In genomic region chr15:78811825-78812183, GRCh38 we compare ENCODE assay signal across 8 cellular contexts. TPM values are rescaled to one million over a fixed set of nuclear protein-coding genes. Genes with fewer than 3 reads are reported as not detected.
DNase-seq lines count a peak whose midpoint lies in the region; ATAC-seq and TF ChIP-seq lines count a peak whose summit lies in the region.

No MANE protein-coding gene starts in this region.

- no peaks in the 10 kb centered on the region for H3K9me2 ChIP-seq in hepatocyte (replicated peaks; ENCODE audit: insufficient read depth)

- peak overlapping the region; percentile 52; the same call in 1 of the 2 replicates for H3K27ac ChIP-seq in VCaP
- H3K27ac ChIP-seq in hepatocyte = peak overlapping the region; percentile 90
- H3K27ac ChIP-seq in subcutaneous abdominal adipose tissue (ENCODE audit: low read depth, low read length) = peak overlapping the region; percentile 41

- peaks cover 3% of the 10 kb centered on the region for H4K20me1 ChIP-seq in hepatocyte (ENCODE audit: insufficient read depth, poor library complexity, severe bottlenecking)

- H3K4me1 ChIP-seq in hepatocyte (ENCODE audit: insufficient read depth) (peaks cover 6% of the 10 kb centered on the region), subcutaneous abdominal adipose tissue (ENCODE audit: control insufficient read depth in 5 of 5, insufficient read depth in 5 of 5, low read length in 5 of 5) (peaks cover 0 to 28% (median 18%) of the 10 kb centered on the region in 5 donors)

- peak overlapping the region; percentile 84 for H2AFZ ChIP-seq in hepatocyte

- H3K9ac ChIP-seq in subcutaneous abdominal adipose tissue (ENCODE audit: low read length in 5 of 5) = peak overlapping the region; percentile 48 to 89 (median 72)

- H3K27me3 ChIP-seq in hepatocyte (no peaks in the 10 kb centered on the region), subcutaneous abdominal adipose tissue (ENCODE audit: control insufficient read depth in 5 of 5, insufficient read depth in 4 of 5, low read length in 5 of 5) (no peaks in the 10 kb centered on the region)

- peaks cover 16% of the 10 kb centered on the region for H3K79me2 ChIP-seq in hepatocyte

- peak overlapping the region; percentile 98 for H3K4me2 ChIP-seq in hepatocyte

- H3K9me3 ChIP-seq in hepatocyte (ENCODE audit: low read depth) (no peaks in the 10 kb centered on the region), subcutaneous abdominal adipose tissue (ENCODE audit: control insufficient read depth in 5 of 5, low read length in 5 of 5) (peaks cover 0 to 7% (median 0%) of the 10 kb centered on the region in 5 donors)

- DNase-seq in NCI-H2227 (lab: John Stamatoyannopoulos, UW; ENCODE audit: unreplicated experiment) (peak; percentile 40), NCI-H2227 treated with DMSO at 0.1 percent for 48 hours (lab: John Stamatoyannopoulos, UW) (no peak), hepatocyte (ENCODE audit: low spot score) (no peak), GM20000 (ENCODE audit: low spot score) (no peak)
- no peak for DNase-seq in NK-92 treated with Interleukin-12 subunit alpha and Interleukin-12 subunit beta, amount 100 ng/mL, for 24 hours (lab: John Stamatoyannopoulos, UW)

- H3K36me3 ChIP-seq in hepatocyte (replicated peaks; ENCODE audit: insufficient read depth, low read depth) (no peaks in the 10 kb centered on the region), subcutaneous abdominal adipose tissue (ENCODE audit: control insufficient read depth in 5 of 5, insufficient read depth in 5 of 5, low read length in 5 of 5) (no peaks in the 10 kb centered on the region)

- TF ChIP-seq CTCF in VCaP (conservative IDR thresholded peaks at IDR 0.05) = peak; percentile 51; the same call in 1 of the 2 replicates
- no peak for TF ChIP-seq CTCF in hepatocyte (IDR thresholded peaks at IDR 0.05; ENCODE audit: poor library complexity)
- TF ChIP-seq CTCF in GM20000 (IDR thresholded peaks at IDR 0.05; ENCODE audit: extremely low read depth, missing control alignments) = no peak

- no peak for ATAC-seq in HG03039 (IDR thresholded peaks at IDR 0.05; ENCODE audit: unreplicated experiment)

- WGBS in hepatocyte (ENCODE audit: low lambda C conversion rate, missing lambda C conversion rate) = 68% methylated on average over 20 of the region's 24 CpGs

- no peak overlapping the region for H3K4me3 ChIP-seq in hepatocyte
- peak overlapping the region; percentile 57 to 74 (median 67) for H3K4me3 ChIP-seq in subcutaneous abdominal adipose tissue (ENCODE audit: low read depth in 1 of 5, low read length in 5 of 5)

RNA-seq across cellular contexts. Expression of gene ADAMTS7, which starts 0.5 kb away (rescaled TPM):
- total RNA-seq in hepatocyte = 9.9 and 14.7 TPM in 2 replicates
- 12.1 and 13.4 TPM in 2 replicates for polyA plus RNA-seq in hepatocyte
